18 cellular contexts compared by ENCODE assay signal in genomic region chr13:79591493-79591892, GRCh38.
"Had no signal": no experiment of that assay in that cellular context is flagged by ENCODE, and none has a peak within 500 bp of the region (broad histone marks: within the 10 kb centered on the region; RNA-seq: fewer than 3 reads in every experiment).

No MANE protein-coding gene starts in this region.

- H3K27ac ChIP-seq: SK-N-MC had no signal

- H3K4me3 ChIP-seq: SK-N-MC had no signal

- DNase-seq: KBM-7, MM.1S, NCI-H1092 treated with DMSO at 0.1 percent for 48 hours, NCI-H1436, NCI-H187, NCI-H2029, NCI-H2081 treated with DMSO at 0.1 percent for 48 hours, NCI-H2171, NCI-H226, NCI-H446, NCI-H510A, NCI-H524 treated with DMSO at 0.1 percent for 48 hours, NCI-H69, NCI-H774, RPMI8226, SHP77, T-helper 1 cell had no signal
